ENCODE assay signal across 16 cellular contexts in genomic region chr19:366951-367350, GRCh38. TPM values are rescaled to one million over a fixed set of nuclear protein-coding genes. Genes with fewer than 3 reads are reported as not detected.
A peak's percentile ranks its signal among the peaks of the same experiment; 100 is the strongest.
DNase-seq lines count a peak whose midpoint lies in the region; ATAC-seq and TF ChIP-seq lines count a peak whose summit lies in the region.
"Had no signal": no experiment of that assay in that cellular context is flagged by ENCODE, and none has a peak within 500 bp of the region (broad histone marks: within the 10 kb centered on the region; RNA-seq: fewer than 3 reads in every experiment).

No MANE protein-coding gene starts in this region.

- CTCF ChIA-PET in HEK293T (lab: Yijun Ruan, JAX) = no interaction called here

- POLR2A ChIA-PET in HEK293T (lab: Yijun Ruan, JAX) = interaction anchor here (0.8 kb wide), 1 partner anchor 9 kb away, joined by 3 read pairs; a partner anchor contains a TSS

- H3K9me3 ChIP-seq in H9 (ENCODE audit: control insufficient read depth, low read depth, low read length) (no peaks in the 10 kb centered on the region), Peyer's patch (no peaks in the 10 kb centered on the region)
- H3K9me3 ChIP-seq: A549, BE2C had no signal

- no peak overlapping the region for H3K9ac ChIP-seq in H9 (ENCODE audit: extremely low read depth, insufficient read length, low read length)

- no peak overlapping the region for H2BK120ac ChIP-seq in H9 (ENCODE audit: low read depth, low read length, poor library complexity, severe bottlenecking)

- no peak overlapping the region for H3K18ac ChIP-seq in H9 (ENCODE audit: insufficient read length, low read depth, low read length)

- no peaks in the 10 kb centered on the region for H3K79me2 ChIP-seq in H9 (ENCODE audit: insufficient read depth, low read length)

- no peak overlapping the region for H2BK20ac ChIP-seq in H9 (ENCODE audit: low read depth, low read length, poor library complexity, severe bottlenecking)

- peaks cover 26% of the 10 kb centered on the region for H3K27me3 Mint-ChIP-seq in H9 (ENCODE audit: low read depth)
- H3K27me3 Mint-ChIP-seq in endothelial cell (ENCODE audit: unreplicated experiment) = peaks cover 7% of the 10 kb centered on the region
- H3K27me3 Mint-ChIP-seq in osteocyte (ENCODE audit: unreplicated experiment) = peaks cover 41% of the 10 kb centered on the region

- no CpG with 5 or more reads among the region's 8 CpGs for WGBS in H9 (ENCODE audit: extremely low coverage, insufficient read length, low lambda C conversion rate)

- H3K56ac ChIP-seq in H9 (ENCODE audit: insufficient read length, low read depth, low read length) = no peak overlapping the region

- H2BK15ac ChIP-seq in H9 (ENCODE audit: low read depth, low read length) = no peak overlapping the region

- H3K23me2 ChIP-seq in H9 (ENCODE audit: insufficient read length, low read depth, low read length, poor library complexity, severe bottlenecking) = no peaks in the 10 kb centered on the region

- H3K4me1 ChIP-seq in H9 (ENCODE audit: insufficient read depth, low read length) = no peaks in the 10 kb centered on the region
- no peaks in the 10 kb centered on the region for H3K4me1 ChIP-seq in Peyer's patch
- H3K4me1 ChIP-seq: A549, BE2C had no signal

- H3K36me3 Mint-ChIP-seq in H9 (ENCODE audit: insufficient read depth in 1 of 3, low read depth in 3 of 3) (peaks cover 0 to 4% (median 3%) of the 10 kb centered on the region in 3 experiments; a peak in 4 of 7 replicates), endothelial cell (ENCODE audit: low read depth, unreplicated experiment) (no peaks in the 10 kb centered on the region), osteocyte (ENCODE audit: unreplicated experiment) (no peaks in the 10 kb centered on the region)

- no peak for TF ChIP-seq POLR2A in Peyer's patch (IDR thresholded peaks at IDR 0.05)

- H3K27ac ChIP-seq in H9 (ENCODE audit: insufficient read length, low read depth, low read length) (no peak overlapping the region), Peyer's patch (no peak overlapping the region)
- H3K27ac ChIP-seq: A549, C4-2B had no signal

- in situ Hi-C loops in KBM-7 (cut with MboI; ENCODE audit: low pct_unique_long_range_greater_than_20kb, low sequenced_read_pairs) = no loop called here

- no peak overlapping the region for H3K4me2 ChIP-seq in H9 (ENCODE audit: insufficient read depth, insufficient read length, low read length)
- H3K4me2 ChIP-seq: A549, GM23338 had no signal

- no peak overlapping the region for H3K14ac ChIP-seq in H9 (ENCODE audit: insufficient read depth, low read length)

- no peak overlapping the region for H2AK5ac ChIP-seq in H9 (ENCODE audit: insufficient read length, low read length)

- no peaks in the 10 kb centered on the region for H3K36me3 ChIP-seq in Peyer's patch
- H3K36me3 ChIP-seq: BE2C had no signal

- H3K4me1 Mint-ChIP-seq in H9 = peaks cover 0 to 7% of the 10 kb centered on the region in 2 experiments; a peak in 1 of 4 replicates
- H3K4me1 Mint-ChIP-seq in endothelial cell (ENCODE audit: unreplicated experiment) = no peaks in the 10 kb centered on the region
- no peaks in the 10 kb centered on the region for H3K4me1 Mint-ChIP-seq in osteocyte (ENCODE audit: unreplicated experiment)
- H3K4me1 Mint-ChIP-seq: CD4-positive, alpha-beta memory T cell; GM23338 had no signal

- H3K9me3 Mint-ChIP-seq in H9 (peaks cover 6 to 10% of the 10 kb centered on the region in 2 experiments; a peak in 3 of 5 replicates), endothelial cell (ENCODE audit: unreplicated experiment) (no peaks in the 10 kb centered on the region), osteocyte (ENCODE audit: unreplicated experiment) (no peaks in the 10 kb centered on the region)

- H3K27ac Mint-ChIP-seq in H9 (no peak overlapping the region), endothelial cell (ENCODE audit: unreplicated experiment) (no peak overlapping the region), osteocyte (ENCODE audit: unreplicated experiment) (no peak overlapping the region)
- H3K27ac Mint-ChIP-seq: GM23338 had no signal

- no peak overlapping the region for H2AFZ ChIP-seq in H9 (ENCODE audit: low read length)
- H2AFZ ChIP-seq: GM23338 had no signal

- no peak overlapping the region for H3T11ph ChIP-seq in H9 (ENCODE audit: low read length)

- H2BK5ac ChIP-seq in H9 (ENCODE audit: insufficient read length, low read length) = no peak overlapping the region

- no peak overlapping the region for H2BK12ac ChIP-seq in H9 (ENCODE audit: insufficient read length, low read depth, low read length)

- TF ChIP-seq CTCF in H9 (conservative IDR thresholded peaks at IDR 0.05) = no peak
- no peak for TF ChIP-seq CTCF in Peyer's patch (IDR thresholded peaks at IDR 0.05)
- no peak for TF ChIP-seq CTCF in endothelial cell (IDR thresholded peaks at IDR 0.05; ENCODE audit: unreplicated experiment)
- TF ChIP-seq CTCF in osteocyte (IDR thresholded peaks at IDR 0.05) = no peak

- no peak overlapping the region for H3K23ac ChIP-seq in H9 (ENCODE audit: insufficient read length, low read depth, low read length)

- DNase-seq in H9 = peak; percentile 11
- peak in 2 of 3 donors; percentile 9 to 15 for DNase-seq in Peyer's patch
- no peak for DNase-seq in endothelial cell (ENCODE audit: low spot score)
- DNase-seq in osteocyte (ENCODE audit: extremely low spot score, unreplicated experiment) = peak; percentile 65
- DNase-seq in HEK293T (ENCODE audit: extremely low spot score) = no peak
- no peak for DNase-seq in KBM-7
- DNase-seq: BE2C; CD4-positive, alpha-beta memory T cell; DMS79; H7 had no signal

- no peak overlapping the region for H3K4ac ChIP-seq in H9 (ENCODE audit: low read depth, low read length)

- H4K91ac ChIP-seq in H9 (ENCODE audit: insufficient read length, low read depth, low read length) = no peak overlapping the region

- H3K4me3 Mint-ChIP-seq in H9 (no peak overlapping the region), endothelial cell (ENCODE audit: unreplicated experiment) (peak overlapping the region; percentile 25), osteocyte (ENCODE audit: unreplicated experiment) (no peak overlapping the region)
- H3K4me3 Mint-ChIP-seq: CD4-positive, alpha-beta memory T cell; GM23338 had no signal

- H4K5ac ChIP-seq in H9 (ENCODE audit: insufficient read length, low read depth, low read length) = no peak overlapping the region

- no peaks in the 10 kb centered on the region; the same call in 1 of the 2 replicates for H3K27me3 ChIP-seq in H9 (ENCODE audit: insufficient read depth, low read length)
- H3K27me3 ChIP-seq in Peyer's patch = no peaks in the 10 kb centered on the region

- H4K20me1 ChIP-seq in H9 (ENCODE audit: control insufficient read depth, insufficient read depth, insufficient read length) = no peaks in the 10 kb centered on the region

- no peaks in the 10 kb centered on the region for H3K79me1 ChIP-seq in H9 (ENCODE audit: insufficient read depth, low read depth, low read length, poor library complexity, severe bottlenecking)

- no peak for ATAC-seq in HG03432 (IDR thresholded peaks at IDR 0.05; ENCODE audit: unreplicated experiment)
- ATAC-seq: A549, GM12878, GM23338, HepG2 had no signal

- H4K8ac ChIP-seq in H9 (replicated peaks; ENCODE audit: insufficient read length, low read depth, low read length) = no peak overlapping the region

- H3K4me3 ChIP-seq in Peyer's patch = no peak overlapping the region
- H3K4me3 ChIP-seq: A549, GM12878, GM23338 had no signal

TF ChIP-seq in HEK293T, 16 proteins besides CTCF, POLR2A, EP300 and RAD21:
- TF ChIP-seq FOXK2 (IDR thresholded peaks at IDR 0.05) (no peak), TARDBP (IDR thresholded peaks at IDR 0.05) (no peak), L3MBTL2 (conservative IDR thresholded peaks at IDR 0.05) (no peak), CTBP1 (IDR thresholded peaks at IDR 0.05; ENCODE audit: borderline replicate concordance) (no peak), FOXM1 (IDR thresholded peaks at IDR 0.05; ENCODE audit: borderline replicate concordance) (no peak), ELF4 (IDR thresholded peaks at IDR 0.05) (no peak)

RNA-seq across cellular contexts. Expression of gene MIER2, which starts 22.4 kb away (rescaled TPM):
- 60.5 TPM in 2 replicates for total RNA-seq in H9 (2021)
- total RNA-seq in Peyer's patch = 10 to 100 TPM in 3 of 4 donors, 1 to 10 TPM in 1; 6.0 to 27.3 (median 20.9) TPM
- 44.1 TPM for total RNA-seq in endothelial cell (ENCODE audit: unreplicated experiment)
- 31.6 and 35.9 TPM in 2 replicates for total RNA-seq in osteocyte

RNA-seq across cellular contexts. Expression of gene C2CD4C, which starts 42.0 kb away (rescaled TPM):
- 14.6 and 15.4 TPM in 2 replicates for total RNA-seq in H9 (2021)
- under 1 TPM in 2 of 4 donors, not detected in 2; 0.47 to 0.80 TPM for total RNA-seq in Peyer's patch
- total RNA-seq in endothelial cell (ENCODE audit: unreplicated experiment) = 1.2 TPM
- total RNA-seq in osteocyte = 0.97 and 1.2 TPM in 2 replicates
- total RNA-seq: CD4-positive, alpha-beta memory T cell; GM12878; HepG2 had no signal

Comparison
In these comparisons a context has a peak if more than half of its experiments do, and no peak if none do; other contexts are left out.
1. DNase-seq: peak in H9 (single experiment), Peyer's patch (2 of 3) and osteocyte (single experiment); none in endothelial cell (single experiment), HEK293T (single experiment) and KBM-7 (single experiment).